8 cellular contexts compared by ENCODE assay signal in the genomic region with DNA sequence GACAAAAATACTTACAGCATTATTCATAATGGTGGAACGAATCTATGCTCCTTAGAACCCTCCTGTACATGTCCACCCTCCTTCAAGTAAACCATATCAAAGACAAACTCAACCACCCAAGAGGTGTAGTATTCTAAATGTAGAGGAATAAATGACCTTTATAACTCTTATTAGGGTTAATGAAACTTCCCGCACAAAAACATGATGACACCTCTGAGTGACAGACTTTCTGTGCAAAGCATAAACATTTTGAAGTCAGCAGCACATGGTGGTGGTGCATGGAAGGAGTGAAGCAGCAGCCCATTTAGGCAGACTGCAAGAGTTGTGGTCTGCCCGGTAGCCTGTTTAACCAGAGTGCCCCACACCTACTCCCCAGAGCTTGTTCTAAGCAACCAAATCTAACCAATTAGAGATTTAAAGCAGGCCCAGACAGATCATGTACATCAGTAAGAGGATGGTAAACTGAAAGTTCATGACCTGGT. TPM values are rescaled to one million over a fixed set of nuclear protein-coding genes. Genes with fewer than 3 reads are reported as not detected.
A peak's percentile ranks its signal among the peaks of the same experiment; 100 is the strongest.
DNase-seq lines count a peak whose midpoint lies in the region; ATAC-seq, FAIRE-seq and TF ChIP-seq lines count a peak whose summit lies in the region.

No MANE protein-coding gene starts in this region.

- no peaks in the 10 kb centered on the region for H3K27me3 Mint-ChIP-seq in activated T-cell treated with anti-CD3 and anti-CD28 coated beads, Interleukin-2, amount 50 U/mL, for 4 hours (ENCODE audit: low read depth)

- H3K4me3 ChIP-seq in kidney (ENCODE audit: low read length in 2 of 2): peak overlapping the region; percentile 98 to 100
- peak overlapping the region; percentile 89 for H3K4me3 ChIP-seq in thymus (ENCODE audit: low read length)

- no peak for ATAC-seq in activated T-cell treated with anti-CD3 and anti-CD28 coated beads, Interleukin-2, amount 50 U/mL, for 4 hours
- no peak for ATAC-seq in GM18868 (IDR thresholded peaks at IDR 0.05; ENCODE audit: unreplicated experiment)
- no peak for ATAC-seq in GM19023 (IDR thresholded peaks at IDR 0.05; ENCODE audit: unreplicated experiment)

- WGBS in thymus: 72% methylated on average over 3 of the region's 3 CpGs

- H3K36me3 Mint-ChIP-seq in activated T-cell treated with anti-CD3 and anti-CD28 coated beads, Interleukin-2, amount 50 U/mL, for 4 hours (ENCODE audit: insufficient read depth): peaks cover 7% of the 10 kb centered on the region

- H3K27me3 ChIP-seq in thymus (ENCODE audit: control insufficient read depth, insufficient read depth): no peaks in the 10 kb centered on the region

- peak overlapping the region; percentile 95 for H3K4me3 Mint-ChIP-seq in activated T-cell treated with anti-CD3 and anti-CD28 coated beads, Interleukin-2, amount 50 U/mL, for 4 hours

- H3K9me3 Mint-ChIP-seq in activated T-cell treated with anti-CD3 and anti-CD28 coated beads, Interleukin-2, amount 50 U/mL, for 4 hours: no peaks in the 10 kb centered on the region

- peak overlapping the region; percentile 9 to 99 for H3K9ac ChIP-seq in kidney (ENCODE audit: low read length in 2 of 2)

- H3K36me3 ChIP-seq in kidney (ENCODE audit: control insufficient read depth in 1 of 2, insufficient read depth in 2 of 2, low read length in 2 of 2): peaks cover 4 to 7% of the 10 kb centered on the region in 2 donors
- H3K36me3 ChIP-seq in thymus (ENCODE audit: control insufficient read depth, insufficient read depth): peaks cover 5% of the 10 kb centered on the region

- FAIRE-seq in kidney (lab: Jason Lieb, UNC): no peak

- DNase-seq in activated T-cell treated with anti-CD3 and anti-CD28 coated beads for 48 hours (ENCODE audit: low read depth) (peak; percentile 9), activated T-cell treated with anti-CD3 and anti-CD28 coated beads for 4 hours (no peak), kidney (no peak), NCI-H1694 (lab: John Stamatoyannopoulos, UW) (no peak)
- DNase-seq in activated T-cell treated with anti-CD3 and anti-CD28 coated beads, Interleukin-2, amount 50 U/mL, for 4 hours: no peak

- no peaks in the 10 kb centered on the region for H3K9me3 ChIP-seq in kidney (ENCODE audit: control insufficient read depth in 1 of 2, low read length in 2 of 2)
- no peaks in the 10 kb centered on the region for H3K9me3 ChIP-seq in thymus (ENCODE audit: control insufficient read depth)

- H3K4me1 ChIP-seq in kidney (ENCODE audit: control insufficient read depth in 1 of 2, insufficient read depth in 1 of 2, low read depth in 1 of 2, low read length in 2 of 2): peaks cover 0 to 2% of the 10 kb centered on the region in 2 donors
- H3K4me1 ChIP-seq in thymus (ENCODE audit: control insufficient read depth, insufficient read depth, low read length): peaks cover 12% of the 10 kb centered on the region

- peaks cover 33% of the 10 kb centered on the region for H3K4me1 Mint-ChIP-seq in activated T-cell treated with anti-CD3 and anti-CD28 coated beads, Interleukin-2, amount 50 U/mL, for 4 hours (ENCODE audit: low read depth)

- intact Hi-C loops in kidney (cut with DNase I): no loop called here

- no peak for TF ChIP-seq CTCF in kidney (IDR thresholded peaks at IDR 0.05; ENCODE audit: borderline replicate concordance, extremely low read depth, insufficient read depth)

- H3K27ac ChIP-seq in kidney (ENCODE audit: low read depth in 2 of 2, low read length in 2 of 2) (peak overlapping the region; percentile 87 to 88), thymus (ENCODE audit: low read depth) (peak overlapping the region; percentile 92)

RNA-seq across cellular contexts. Expression of a gene that starts 0.6 kb away (rescaled TPM):
- total RNA-seq in activated T-cell treated with anti-CD3 and anti-CD28 coated beads, Interleukin-2, amount 50 U/mL, for 4 hours: 10 to 100 TPM; 28.2 to 34.4 (median 32.8) TPM
- 40.5 TPM for total RNA-seq in kidney
- polyA plus RNA-seq in kidney (ENCODE audit: insufficient read depth, low read depth, low replicate concordance): 27.3 TPM
- 23.2 TPM for polyA plus RNA-seq in thymus

RNA-seq across cellular contexts. Expression of a gene that starts 25.5 kb away (rescaled TPM):
- under 1 TPM; 0.22 to 0.61 (median 0.34) TPM for total RNA-seq in activated T-cell treated with anti-CD3 and anti-CD28 coated beads, Interleukin-2, amount 50 U/mL, for 4 hours
- total RNA-seq in kidney: 2.0 TPM
- 1.7 TPM for polyA plus RNA-seq in kidney (ENCODE audit: insufficient read depth, low read depth, low replicate concordance)
- polyA plus RNA-seq in thymus: 0.21 TPM

RNA-seq across cellular contexts. Expression of a gene that starts 38.8 kb away (rescaled TPM):
- total RNA-seq in activated T-cell treated with anti-CD3 and anti-CD28 coated beads, Interleukin-2, amount 50 U/mL, for 4 hours: 10 to 100 TPM; 66.0 to 79.0 (median 70.7) TPM
- total RNA-seq in kidney: 67.7 TPM
- polyA plus RNA-seq in kidney (ENCODE audit: insufficient read depth, low read depth, low replicate concordance) (69.6 TPM), thymus (12.8 TPM)

RNA-seq across cellular contexts. Expression of a gene that starts 45.2 kb away (rescaled TPM):
- total RNA-seq in activated T-cell treated with anti-CD3 and anti-CD28 coated beads, Interleukin-2, amount 50 U/mL, for 4 hours: not detected
- not detected for total RNA-seq in kidney
- not detected for polyA plus RNA-seq in kidney (ENCODE audit: insufficient read depth, low read depth, low replicate concordance)
- polyA plus RNA-seq in thymus: not detected

RNA-seq across cellular contexts. Expression of a gene that starts 52.1 kb away (rescaled TPM):
- 10 to 100 TPM; 44.3 to 54.0 (median 46.5) TPM for total RNA-seq in activated T-cell treated with anti-CD3 and anti-CD28 coated beads, Interleukin-2, amount 50 U/mL, for 4 hours
- 19.4 TPM for total RNA-seq in kidney
- polyA plus RNA-seq in kidney (ENCODE audit: insufficient read depth, low read depth, low replicate concordance) (3.5 TPM), thymus (6.6 TPM)
